1 cellular context compared by ENCODE assay signal in genomic region chr9:97854696-97855485, GRCh38.
TF ChIP-seq lines count a peak whose summit lies in the region.

No MANE protein-coding gene starts in this region.

TF ChIP-seq in endothelial cell of umbilical vein, 7 proteins besides CTCF, POLR2A, EP300 and RAD21:
- peak; percentile 94 for TF ChIP-seq EZH2 (IDR thresholded peaks at IDR 0.05; ENCODE audit: borderline replicate concordance, low read depth, low read length, severe bottlenecking)
- TF ChIP-seq GATA2 (IDR thresholded peaks at IDR 0.05; ENCODE audit: insufficient read depth, insufficient read length, low read depth, low read length): no peak
TF ChIP-seq in endothelial cell of umbilical vein: peak in this region for 1.
